ENCODE assay signal across 8 cellular contexts in genomic region chr19:35882074-35882832, GRCh38. TPM values are rescaled to one million over a fixed set of nuclear protein-coding genes. Genes with fewer than 3 reads are reported as not detected.
DNase-seq lines count a peak whose midpoint lies in the region; ATAC-seq and TF ChIP-seq lines count a peak whose summit lies in the region.

No MANE protein-coding gene starts in this region.

- no peak overlapping the region for H2AFZ ChIP-seq in GM23248

- H3K27me3 ChIP-seq in GM23248 (replicated peaks; ENCODE audit: insufficient read depth) = no peaks in the 10 kb centered on the region
- peaks cover 11% of the 10 kb centered on the region for H3K27me3 ChIP-seq in left ventricle myocardium inferior (ENCODE audit: low read depth)

- H3K4me1 ChIP-seq in GM23248 (ENCODE audit: insufficient read depth) (peaks cover 4% of the 10 kb centered on the region; the same call in 1 of the 2 replicates), left ventricle myocardium inferior (peaks cover 7% of the 10 kb centered on the region)

- H3K9me3 ChIP-seq in GM23248 (ENCODE audit: low read depth) (no peaks in the 10 kb centered on the region), left ventricle myocardium inferior (replicated peaks) (no peaks in the 10 kb centered on the region)

- in situ Hi-C loops in GM23248 (cut with MboI) = loop anchor here (5.0 kb wide), 1 partner anchor 50 kb away; no protein-coding TSS in a partner anchor

- intact Hi-C loops in left ventricle myocardium inferior (cut with micrococcal nuclease) = loop anchor here (10.0 kb wide), 1 partner anchor 53 kb away; the partner anchor contains the start of gene LRFN3

- WGBS in GM23248 (ENCODE audit: low coverage in 1 of 2, low lambda C conversion rate in 2 of 2, missing lambda C conversion rate in 2 of 2), 2 experiments = 20 to 21% methylated on average over 8 of the region's 8 CpGs

- peak; percentile 67 for TF ChIP-seq CTCF in left ventricle myocardium inferior (IDR thresholded peaks at IDR 0.05; ENCODE audit: borderline replicate concordance)

- peaks cover 0 to 6% of the 10 kb centered on the region in 2 donors for H3K36me3 Mint-ChIP-seq in activated naive CD4-positive, alpha-beta T cell treated with anti-CD3 and anti-CD28 coated beads, Interleukin-2, amount 50 U/mL, for 72 hours

- H3K27ac Mint-ChIP-seq in activated naive CD4-positive, alpha-beta T cell treated with anti-CD3 and anti-CD28 coated beads, Interleukin-2, amount 50 U/mL, for 72 hours = no peak overlapping the region

- peak; percentile 73 for DNase-seq in COR-L47 (lab: John Stamatoyannopoulos, UW)
- DNase-seq in GM23248 = peak; percentile 78
- DNase-seq in NCI-H2227 (lab: John Stamatoyannopoulos, UW; ENCODE audit: unreplicated experiment) = peak; percentile 99
- peak in 1 of 2 donors; percentile 49 for DNase-seq in activated naive CD4-positive, alpha-beta T cell treated with anti-CD3 and anti-CD28 coated beads, Interleukin-2, amount 50 U/mL, for 72 hours (ENCODE audit: low spot score in 2 of 2)
- no peak for DNase-seq in left ventricle myocardium inferior
- peak; percentile 51 for DNase-seq in skeletal muscle cell (ENCODE audit: low read depth)

- H3K9me3 Mint-ChIP-seq in activated naive CD4-positive, alpha-beta T cell treated with anti-CD3 and anti-CD28 coated beads, Interleukin-2, amount 50 U/mL, for 72 hours = no peaks in the 10 kb centered on the region

- ATAC-seq in activated naive CD4-positive, alpha-beta T cell treated with anti-CD3 and anti-CD28 coated beads, Interleukin-2, amount 50 U/mL, for 72 hours = peak; percentile 24 to 42
- no peak for ATAC-seq in HG02938 (IDR thresholded peaks at IDR 0.05; ENCODE audit: unreplicated experiment)
- ATAC-seq in HG03108 (IDR thresholded peaks at IDR 0.05; ENCODE audit: unreplicated experiment) = no peak

- no peaks in the 10 kb centered on the region; the same call in 1 of the 2 replicates for H3K36me3 ChIP-seq in GM23248 (ENCODE audit: low read depth)
- no peaks in the 10 kb centered on the region for H3K36me3 ChIP-seq in left ventricle myocardium inferior

- peaks cover 11% of the 10 kb centered on the region; the same call in 1 of the 2 replicates for H3F3A ChIP-seq in GM23248 (ENCODE audit: insufficient read depth)

- H3K79me2 ChIP-seq in GM23248 (ENCODE audit: insufficient read depth) = no peaks in the 10 kb centered on the region

- no peak overlapping the region for H3K4me2 ChIP-seq in GM23248 (ENCODE audit: unreplicated experiment)

- H4K20me1 ChIP-seq in GM23248 (ENCODE audit: insufficient read depth) = no peaks in the 10 kb centered on the region

- H3K4me3 ChIP-seq in GM23248 (no peak overlapping the region), left ventricle myocardium inferior (no peak overlapping the region), skeletal muscle cell (ENCODE audit: low read depth, low read length) (no peak overlapping the region)

- H3K27ac ChIP-seq in GM23248 (no peak overlapping the region), left ventricle myocardium inferior (replicated peaks) (no peak overlapping the region)

- no peaks in the 10 kb centered on the region for H3K9me2 ChIP-seq in GM23248 (ENCODE audit: insufficient read depth)

- H3K9ac ChIP-seq in GM23248 = no peak overlapping the region

RNA-seq across cellular contexts. Expression of gene APLP1, which starts 13.9 kb away (rescaled TPM):
- 10.6 and 20.4 TPM in 2 replicates for total RNA-seq in GM23248 (2014; rRNA removed; shearing (Covaris generic))
- polyA plus RNA-seq in GM23248 (2016; fragmentation: Nextera tagmentation; extraction: Ambion mirVana) = 16.7 and 16.8 TPM in 2 replicates
- 1 to 10 TPM; 2.9 to 9.3 TPM for total RNA-seq in activated naive CD4-positive, alpha-beta T cell treated with anti-CD3 and anti-CD28 coated beads, Interleukin-2, amount 50 U/mL, for 72 hours
- 23.9 TPM for total RNA-seq in left ventricle myocardium inferior

RNA-seq across cellular contexts. Expression of gene NFKBID, which starts 18.1 kb away (rescaled TPM):
- total RNA-seq in GM23248 (2014; rRNA removed; shearing (Covaris generic)) = 5.0 and 7.6 TPM in 2 replicates
- 3.9 and 7.1 TPM in 2 replicates for polyA plus RNA-seq in GM23248 (2016; fragmentation: Nextera tagmentation; extraction: Ambion mirVana)
- total RNA-seq in activated naive CD4-positive, alpha-beta T cell treated with anti-CD3 and anti-CD28 coated beads, Interleukin-2, amount 50 U/mL, for 72 hours = 100 to 1,000 TPM in 1 of 2 donors, 10 to 100 TPM in 1; 58.9 to 144 TPM
- 2.3 TPM for total RNA-seq in left ventricle myocardium inferior

RNA-seq across cellular contexts. Expression of gene HCST, which starts 20.1 kb away (rescaled TPM):
- total RNA-seq in GM23248 (2014; rRNA removed; shearing (Covaris generic)) = not detected in 2 replicates
- 9.1 and 11.3 TPM in 2 replicates for polyA plus RNA-seq in GM23248 (2016; fragmentation: Nextera tagmentation; extraction: Ambion mirVana)
- 10 to 100 TPM; 40.0 to 48.5 TPM for total RNA-seq in activated naive CD4-positive, alpha-beta T cell treated with anti-CD3 and anti-CD28 coated beads, Interleukin-2, amount 50 U/mL, for 72 hours
- total RNA-seq in left ventricle myocardium inferior = 2.3 TPM

RNA-seq across cellular contexts. Expression of gene KIRREL2, which starts 25.5 kb away (rescaled TPM):
- not detected in 2 replicates for total RNA-seq in GM23248 (2014; rRNA removed; shearing (Covaris generic))
- not detected in 2 replicates for polyA plus RNA-seq in GM23248 (2016; fragmentation: Nextera tagmentation; extraction: Ambion mirVana)
- 1 to 10 TPM; 1.2 to 3.3 TPM for total RNA-seq in activated naive CD4-positive, alpha-beta T cell treated with anti-CD3 and anti-CD28 coated beads, Interleukin-2, amount 50 U/mL, for 72 hours
- total RNA-seq in left ventricle myocardium inferior = not detected

RNA-seq across cellular contexts. Expression of gene TYROBP, which starts 25.8 kb away (rescaled TPM):
- total RNA-seq in GM23248 (2014; rRNA removed; shearing (Covaris generic)) = not detected in 2 replicates
- polyA plus RNA-seq in GM23248 (2016; fragmentation: Nextera tagmentation; extraction: Ambion mirVana) = not detected in 2 replicates
- under 1 TPM in 1 of 2 donors, not detected in 1; 0.75 TPM for total RNA-seq in activated naive CD4-positive, alpha-beta T cell treated with anti-CD3 and anti-CD28 coated beads, Interleukin-2, amount 50 U/mL, for 72 hours
- 26.2 TPM for total RNA-seq in left ventricle myocardium inferior

Comparison
In these comparisons a context has a peak if more than half of its experiments do, and no peak if none do; other contexts are left out.
1. ATAC-seq: peak in activated naive CD4-positive, alpha-beta T cell treated with anti-CD3 and anti-CD28 coated beads, Interleukin-2, amount 50 U/mL, for 72 hours (2 of 2); none in HG02938 (single experiment) and HG03108 (single experiment).
2. RNA of gene HCST, which starts 20.1 kb away (total RNA-seq): 40.0 to 48.5 TPM in activated naive CD4-positive, alpha-beta T cell treated with anti-CD3 and anti-CD28 coated beads, Interleukin-2, amount 50 U/mL, for 72 hours; 2.3 TPM in left ventricle myocardium inferior (single experiment) and not detected in GM23248; every median in the first group is over 10 times any median in the second.